In the genomic region with DNA sequence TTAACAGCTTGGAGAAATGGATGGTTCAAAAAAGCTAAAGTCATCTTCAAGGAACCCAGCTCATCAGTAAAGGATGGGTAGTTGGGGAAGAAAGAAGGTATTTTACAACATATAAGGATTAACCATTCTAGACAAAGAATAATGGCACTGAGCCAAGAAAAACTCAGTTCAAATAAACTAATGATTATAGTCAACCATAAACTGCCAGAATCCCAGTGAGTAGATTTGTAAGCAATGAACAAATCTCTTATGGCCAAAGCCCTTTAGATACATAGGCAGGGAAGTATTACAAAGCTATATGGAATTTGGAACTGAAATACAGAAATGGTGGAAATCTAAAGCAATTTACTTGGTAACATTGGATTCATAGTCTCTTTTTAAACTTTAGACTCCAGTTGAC, we compare ENCODE assay signal across 20 cellular contexts.
A peak's percentile ranks its signal among the peaks of the same experiment; 100 is the strongest.
DNase-seq lines count a peak whose midpoint lies in the region; ATAC-seq, FAIRE-seq and TF ChIP-seq lines count a peak whose summit lies in the region.
"Had no signal": no experiment of that assay in that cellular context is flagged by ENCODE, and none has a peak within 500 bp of the region (broad histone marks: within the 10 kb centered on the region; RNA-seq: fewer than 3 reads in every experiment).

No MANE protein-coding gene starts in this region.

- no peaks in the 10 kb centered on the region for H4K20me1 ChIP-seq in endothelial cell of umbilical vein (replicated peaks; ENCODE audit: control insufficient read depth, extremely low read depth, insufficient read depth, low read length)

- DNase-seq in NCI-H1694 (lab: John Stamatoyannopoulos, UW) (peak; percentile 16), NCI-H1694 treated with DMSO at 0.1 percent for 48 hours (lab: John Stamatoyannopoulos, UW) (no peak), M059J (ENCODE audit: low read depth) (peak; percentile 54), endothelial cell of umbilical vein (ENCODE audit: low read depth, low spot score) (peak; percentile 56), glomerular visceral epithelial cell (ENCODE audit: extremely low spot score) (no peak)
- DNase-seq: activated CD4-positive, alpha-beta memory T cell treated with anti-CD3 and anti-CD28 coated beads for 36 hours; activated T-cell treated with anti-CD3 and anti-CD28 coated beads, Interleukin-2, amount 50 U/mL, for 24 hours; DMS79; dorsolateral prefrontal cortex; hypothalamus; NCI-H1436 treated with DMSO at 0.1 percent for 48 hours; stimulated activated naive CD8-positive, alpha-beta T cell treated with anti-CD3 and anti-CD28 coated beads, Interleukin-15, Interleukin-2, amounts not matched to agents 100 U/mL and 50 U/mL, for 24 hours; T-helper 2 cell; transverse colon had no signal

- peaks cover 22% of the 10 kb centered on the region for H3K4me1 ChIP-seq in endothelial cell of umbilical vein (ENCODE audit: control insufficient read depth, extremely low read depth, insufficient read depth, low read length)
- peaks cover 23% of the 10 kb centered on the region for H3K4me1 ChIP-seq in muscle layer of colon (ENCODE audit: insufficient read depth, low read length)

- no peaks in the 10 kb centered on the region for H3K9me3 ChIP-seq in endothelial cell of umbilical vein (replicated peaks; ENCODE audit: control insufficient read depth, insufficient read depth, low read length)
- no peaks in the 10 kb centered on the region for H3K9me3 ChIP-seq in muscle layer of colon (ENCODE audit: low read length)
- H3K9me3 ChIP-seq: breast epithelium, transverse colon had no signal

- no TSS peak for BruUV-seq in endothelial cell of umbilical vein (replicated peaks; lab: Mats Ljungman, UMichigan)

- TF ChIP-seq CTCF in endothelial cell of umbilical vein (IDR thresholded peaks at IDR 0.05; ENCODE audit: extremely low read depth in 1 of 2, insufficient read depth in 1 of 2, low read depth in 1 of 2, low read length in 2 of 2): no peak

- H3K4me2 ChIP-seq in endothelial cell of umbilical vein (ENCODE audit: insufficient read depth, low read length): no peak overlapping the region

- intact Hi-C loops in endothelial cell of umbilical vein (cut with micrococcal nuclease): no loop called here

- no peak overlapping the region for H3K9ac ChIP-seq in endothelial cell of umbilical vein (replicated peaks; ENCODE audit: extremely low read depth, insufficient read depth, low read length)
- H3K9ac ChIP-seq in muscle layer of colon (ENCODE audit: low read length): no peak overlapping the region

- peak; percentile 57 for FAIRE-seq in endothelial cell of umbilical vein (lab: Jason Lieb, UNC)

- H3K36me3 ChIP-seq in endothelial cell of umbilical vein (ENCODE audit: control insufficient read depth in 2 of 2, extremely low read depth in 1 of 2, insufficient read depth in 2 of 2, low read length in 2 of 2): no peaks in the 10 kb centered on the region
- H3K36me3 ChIP-seq in muscle layer of colon (ENCODE audit: insufficient read depth, low read length): peaks cover 3% of the 10 kb centered on the region
- H3K36me3 ChIP-seq: breast epithelium, transverse colon had no signal

- H3K27me3 ChIP-seq in endothelial cell of umbilical vein (ENCODE audit: control insufficient read depth in 2 of 2, insufficient read depth in 2 of 2, low read length in 2 of 2): no peaks in the 10 kb centered on the region
- no peaks in the 10 kb centered on the region for H3K27me3 ChIP-seq in muscle layer of colon (ENCODE audit: control insufficient read depth in 1 of 2, insufficient read depth in 2 of 2, low read length in 2 of 2)
- H3K27me3 ChIP-seq: breast epithelium, dorsolateral prefrontal cortex, transverse colon had no signal

- ATAC-seq in HG03460 (IDR thresholded peaks at IDR 0.05; ENCODE audit: unreplicated experiment): no peak
- no peak for ATAC-seq in GM19463 (IDR thresholded peaks at IDR 0.05; ENCODE audit: unreplicated experiment)
- ATAC-seq: activated naive CD4-positive, alpha-beta T cell treated with anti-CD3 and anti-CD28 coated beads, Interleukin-2, amount 50 U/mL, for 72 hours; stimulated activated naive CD8-positive, alpha-beta T cell treated with anti-CD3 and anti-CD28 coated beads, Interleukin-15, Interleukin-2, amounts not matched to agents 100 U/mL and 50 U/mL, for 24 hours had no signal

- no peak overlapping the region for H2AFZ ChIP-seq in endothelial cell of umbilical vein (ENCODE audit: low read depth, low read length)

- no peak for TF ChIP-seq POLR2A in endothelial cell of umbilical vein (IDR thresholded peaks at IDR 0.05; ENCODE audit: low read depth, low read length)

- CTCF ChIA-PET in endothelial cell of umbilical vein (lab: Charles Lee): interaction anchor here (1.2 to 2.0 kb wide), 4 partner anchors 20 to 28 kb away, joined by 3 to 5 read pairs (median 4); no protein-coding TSS in a partner anchor

- dilution Hi-C loops in endothelial cell of umbilical vein (cut with MboI; ENCODE audit: extremely low pct_ligation_motif_present, low sequenced_read_pairs): no loop called here

- H3K79me2 ChIP-seq in endothelial cell of umbilical vein (ENCODE audit: control insufficient read depth, insufficient read depth, low read length): no peaks in the 10 kb centered on the region

- no peak overlapping the region for H3K4me3 ChIP-seq in endothelial cell of umbilical vein (replicated peaks in 1 of 3; ENCODE audit: insufficient read depth in 1 of 3, low read depth in 1 of 3, low read length in 3 of 3)
- no peak overlapping the region for H3K4me3 ChIP-seq in muscle layer of colon (ENCODE audit: low read depth in 1 of 2, low read length in 2 of 2)
- H3K4me3 ChIP-seq: breast epithelium, dorsolateral prefrontal cortex, transverse colon had no signal

- POLR2A ChIA-PET in endothelial cell of umbilical vein (lab: Charles Lee): no interaction called here

- H3K9me1 ChIP-seq in endothelial cell of umbilical vein (replicated peaks; ENCODE audit: control insufficient read depth, extremely low read depth, insufficient read depth, low read length): no peaks in the 10 kb centered on the region

- H3K27ac ChIP-seq in endothelial cell of umbilical vein (ENCODE audit: insufficient read depth, low read depth, low read length): no peak overlapping the region
- peak overlapping the region; percentile 22 for H3K27ac ChIP-seq in muscle layer of colon (ENCODE audit: low read depth, low read length)
- H3K27ac ChIP-seq: breast epithelium, C4-2B, dorsolateral prefrontal cortex, transverse colon had no signal

TF ChIP-seq in endothelial cell of umbilical vein, 7 proteins besides CTCF, POLR2A, EP300 and RAD21:
- TF ChIP-seq EZH2 (IDR thresholded peaks at IDR 0.05; ENCODE audit: borderline replicate concordance, low read depth, low read length, severe bottlenecking) (no peak), GATA2 (IDR thresholded peaks at IDR 0.05; ENCODE audit: insufficient read depth, insufficient read length, low read depth, low read length) (no peak), MYC (IDR thresholded peaks at IDR 0.05; ENCODE audit: low read depth, low read length) (no peak), FOS (IDR thresholded peaks at IDR 0.05; ENCODE audit: borderline replicate concordance, insufficient read depth, low read length) (no peak), POLR2AphosphoS5 (IDR thresholded peaks at IDR 0.05; ENCODE audit: insufficient read depth, low read depth, low read length) (no peak), JUN (IDR thresholded peaks at IDR 0.05; ENCODE audit: borderline replicate concordance, insufficient read depth, insufficient read length, low read depth) (no peak)
- TF ChIP-seq, protein P1, sequence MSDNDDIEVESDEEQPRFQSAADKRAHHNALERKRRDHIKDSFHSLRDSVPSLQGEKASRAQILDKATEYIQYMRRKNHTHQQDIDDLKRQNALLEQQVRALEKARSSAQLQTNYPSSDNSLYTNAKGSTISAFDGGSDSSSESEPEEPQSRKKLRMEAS (IDR thresholded peaks at IDR 0.05; ENCODE audit: insufficient read depth, insufficient read length): no peak

Comparison
In these comparisons a context has a peak if more than half of its experiments do, and no peak if none do; other contexts are left out.
1. DNase-seq: peak in NCI-H1694 (single experiment), M059J (single experiment) and endothelial cell of umbilical vein (single experiment); none in NCI-H1694 treated with DMSO at 0.1 percent for 48 hours (single experiment) and glomerular visceral epithelial cell (single experiment).